Comparison of ENCODE assay signal across 1 cellular context in the genomic region with DNA sequence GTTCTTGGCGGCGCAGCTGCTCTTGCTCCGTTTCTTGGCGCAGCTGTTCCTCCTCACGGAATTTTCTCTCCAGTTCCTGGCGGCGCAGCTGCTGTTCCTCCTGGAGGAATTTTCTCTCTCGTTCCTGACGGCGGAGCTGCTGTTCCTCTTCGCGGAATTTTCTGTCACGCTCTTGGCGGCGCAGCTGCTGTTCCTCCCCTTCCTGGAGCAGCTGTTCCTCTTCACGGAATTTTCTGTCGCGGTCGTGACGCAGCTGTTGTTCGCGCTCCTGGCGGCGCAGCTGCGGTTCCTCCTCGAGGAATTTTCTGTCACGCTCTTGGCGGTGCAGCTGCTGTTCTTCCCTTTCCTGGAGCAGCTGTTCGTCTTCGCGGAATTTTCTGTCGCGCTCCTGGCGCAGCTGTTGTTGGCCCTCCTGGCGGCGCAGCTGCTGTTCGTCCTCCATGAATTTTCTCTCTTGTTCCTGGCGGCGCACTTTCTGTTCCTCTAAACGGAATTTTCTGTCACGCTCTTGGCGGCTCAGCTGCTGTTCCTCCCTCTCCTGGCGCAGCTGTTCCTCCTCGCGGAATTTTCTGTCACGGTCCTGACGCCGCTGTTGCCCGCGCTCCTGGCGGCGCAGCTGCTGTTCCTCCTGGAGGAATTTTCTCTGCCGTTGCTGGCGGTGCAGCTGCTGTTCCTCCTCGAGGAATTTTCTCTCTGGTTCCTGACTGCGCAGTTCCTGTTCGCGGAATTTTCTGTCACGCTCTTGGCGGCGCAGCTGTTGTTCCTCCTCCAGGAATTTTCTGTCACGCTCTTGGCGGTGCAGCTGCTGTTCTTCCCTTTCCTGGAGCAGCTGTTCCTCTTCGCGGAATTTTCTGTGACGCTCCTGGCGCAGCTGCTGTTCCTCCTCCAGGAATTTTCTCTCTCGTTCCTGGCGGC.
TF ChIP-seq lines count a peak whose summit lies in the region.

No MANE protein-coding gene starts in this region.

TF ChIP-seq in HEK293, 187 proteins besides CTCF, POLR2A, EP300 and RAD21 (continued from another document and continues in another):
- TF ChIP-seq, protein P1, sequence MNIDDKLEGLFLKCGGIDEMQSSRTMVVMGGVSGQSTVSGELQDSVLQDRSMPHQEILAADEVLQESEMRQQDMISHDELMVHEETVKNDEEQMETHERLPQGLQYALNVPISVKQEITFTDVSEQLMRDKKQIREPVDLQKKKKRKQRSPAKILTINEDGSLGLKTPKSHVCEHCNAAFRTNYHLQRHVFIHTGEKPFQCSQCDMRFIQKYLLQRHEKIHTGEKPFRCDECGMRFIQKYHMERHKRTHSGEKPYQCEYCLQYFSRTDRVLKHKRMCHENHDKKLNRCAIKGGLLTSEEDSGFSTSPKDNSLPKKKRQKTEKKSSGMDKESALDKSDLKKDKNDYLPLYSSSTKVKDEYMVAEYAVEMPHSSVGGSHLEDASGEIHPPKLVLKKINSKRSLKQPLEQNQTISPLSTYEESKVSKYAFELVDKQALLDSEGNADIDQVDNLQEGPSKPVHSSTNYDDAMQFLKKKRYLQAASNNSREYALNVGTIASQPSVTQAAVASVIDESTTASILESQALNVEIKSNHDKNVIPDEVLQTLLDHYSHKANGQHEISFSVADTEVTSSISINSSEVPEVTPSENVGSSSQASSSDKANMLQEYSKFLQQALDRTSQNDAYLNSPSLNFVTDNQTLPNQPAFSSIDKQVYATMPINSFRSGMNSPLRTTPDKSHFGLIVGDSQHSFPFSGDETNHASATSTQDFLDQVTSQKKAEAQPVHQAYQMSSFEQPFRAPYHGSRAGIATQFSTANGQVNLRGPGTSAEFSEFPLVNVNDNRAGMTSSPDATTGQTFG (tag by site-specific recombination; IDR thresholded peaks at IDR 0.05; ENCODE audit: borderline replicate concordance): no peak
- no peak for TF ChIP-seq KLF1 (tag by site-specific recombination; IDR thresholded peaks at IDR 0.05)
- no peak for TF ChIP-seq ZNF704 (tag by site-specific recombination; IDR thresholded peaks at IDR 0.05)
- TF ChIP-seq ZNF19 (tag by site-specific recombination; IDR thresholded peaks at IDR 0.05; ENCODE audit: low read depth): no peak
- peak; percentile 57 for TF ChIP-seq BCL6B (tag by site-specific recombination; IDR thresholded peaks at IDR 0.05)
- TF ChIP-seq ZNF214 (tag by site-specific recombination; IDR thresholded peaks at IDR 0.05; ENCODE audit: borderline replicate concordance): no peak
- TF ChIP-seq ZNF114 (tag by site-specific recombination; IDR thresholded peaks at IDR 0.05): no peak
- TF ChIP-seq GLI4 (tag by site-specific recombination; IDR thresholded peaks at IDR 0.05): no peak
- no peak for TF ChIP-seq MZF1 (tag by site-specific recombination; IDR thresholded peaks at IDR 0.05; ENCODE audit: borderline replicate concordance)
- TF ChIP-seq PBX3 (CRISPR knock-in tag; IDR thresholded peaks at IDR 0.05): no peak
- TF ChIP-seq HOXA7 (CRISPR knock-in tag; IDR thresholded peaks at IDR 0.05; ENCODE audit: borderline replicate concordance): no peak
- no peak for TF ChIP-seq ZNF677 (tag by site-specific recombination; IDR thresholded peaks at IDR 0.05)
- TF ChIP-seq ZNF521 (tag by site-specific recombination; IDR thresholded peaks at IDR 0.05): no peak
- no peak for TF ChIP-seq ZNF561 (tag by site-specific recombination; IDR thresholded peaks at IDR 0.05; ENCODE audit: borderline replicate concordance)
- TF ChIP-seq, protein P2, sequence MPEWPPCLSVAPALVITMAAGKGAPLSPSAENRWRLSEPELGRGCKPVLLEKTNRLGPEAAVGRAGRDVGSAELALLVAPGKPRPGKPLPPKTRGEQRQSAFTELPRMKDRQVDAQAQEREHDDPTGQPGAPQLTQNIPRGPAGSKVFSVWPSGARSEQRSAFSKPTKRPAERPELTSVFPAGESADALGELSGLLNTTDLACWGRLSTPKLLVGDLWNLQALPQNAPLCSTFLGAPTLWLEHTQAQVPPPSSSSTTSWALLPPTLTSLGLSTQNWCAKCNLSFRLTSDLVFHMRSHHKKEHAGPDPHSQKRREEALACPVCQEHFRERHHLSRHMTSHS (tag by site-specific recombination; IDR thresholded peaks at IDR 0.05): no peak
- peak; percentile 64 for TF ChIP-seq ZNF660 (tag by site-specific recombination; IDR thresholded peaks at IDR 0.05)
- TF ChIP-seq PRDM4 (tag by site-specific recombination; IDR thresholded peaks at IDR 0.05): no peak
- no peak for TF ChIP-seq ZNF585B (tag by site-specific recombination; IDR thresholded peaks at IDR 0.05)
- no peak for TF ChIP-seq ZFP37 (tag by site-specific recombination; IDR thresholded peaks at IDR 0.05)
- no peak for TF ChIP-seq ZNF140 (tag by site-specific recombination; IDR thresholded peaks at IDR 0.05)
- no peak for TF ChIP-seq ZNF157 (tag by site-specific recombination; IDR thresholded peaks at IDR 0.05)
- TF ChIP-seq RBAK (tag by site-specific recombination; IDR thresholded peaks at IDR 0.05): no peak
- TF ChIP-seq, protein P3, sequence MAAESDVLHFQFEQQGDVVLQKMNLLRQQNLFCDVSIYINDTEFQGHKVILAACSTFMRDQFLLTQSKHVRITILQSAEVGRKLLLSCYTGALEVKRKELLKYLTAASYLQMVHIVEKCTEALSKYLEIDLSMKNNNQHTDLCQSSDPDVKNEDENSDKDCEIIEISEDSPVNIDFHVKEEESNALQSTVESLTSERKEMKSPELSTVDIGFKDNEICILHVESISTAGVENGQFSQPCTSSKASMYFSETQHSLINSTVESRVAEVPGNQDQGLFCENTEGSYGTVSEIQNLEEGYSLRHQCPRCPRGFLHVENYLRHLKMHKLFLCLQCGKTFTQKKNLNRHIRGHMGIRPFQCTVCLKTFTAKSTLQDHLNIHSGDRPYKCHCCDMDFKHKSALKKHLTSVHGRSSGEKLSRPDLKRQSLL (tag by site-specific recombination; IDR thresholded peaks at IDR 0.05): no peak
- peak; percentile 91 for TF ChIP-seq ZNF341 (tag by site-specific recombination; IDR thresholded peaks at IDR 0.05; ENCODE audit: low read depth)
- TF ChIP-seq ZNF202 (tag by site-specific recombination; IDR thresholded peaks at IDR 0.05; ENCODE audit: borderline replicate concordance): no peak
- TF ChIP-seq ZNF391 (tag by site-specific recombination; IDR thresholded peaks at IDR 0.05; ENCODE audit: borderline replicate concordance, low read depth): no peak
- no peak for TF ChIP-seq GLI2 (tag by site-specific recombination; IDR thresholded peaks at IDR 0.05; ENCODE audit: borderline replicate concordance, low read depth)
- no peak for TF ChIP-seq ZNF221 (tag by site-specific recombination; IDR thresholded peaks at IDR 0.05; ENCODE audit: borderline replicate concordance)
- TF ChIP-seq SETDB1 (IDR thresholded peaks at IDR 0.05; ENCODE audit: insufficient read length, low read length): peak; percentile 88
- no peak for TF ChIP-seq ZNF623 (tag by site-specific recombination; IDR thresholded peaks at IDR 0.05)
- no peak for TF ChIP-seq ZNF530 (tag by site-specific recombination; IDR thresholded peaks at IDR 0.05; ENCODE audit: low read depth)
- no peak for TF ChIP-seq ZNF311 (tag by site-specific recombination; IDR thresholded peaks at IDR 0.05; ENCODE audit: borderline replicate concordance)
- no peak for TF ChIP-seq ZNF777 (tag by site-specific recombination; IDR thresholded peaks at IDR 0.05; ENCODE audit: borderline replicate concordance)
- TF ChIP-seq ZBTB20 (tag by site-specific recombination; IDR thresholded peaks at IDR 0.05): no peak
- no peak for TF ChIP-seq ZNF48 (tag by site-specific recombination; IDR thresholded peaks at IDR 0.05)
- TF ChIP-seq ZNF747 (tag by site-specific recombination; IDR thresholded peaks at IDR 0.05): no peak
- no peak for TF ChIP-seq ZNF23 (tag by site-specific recombination; IDR thresholded peaks at IDR 0.05; ENCODE audit: borderline replicate concordance)
- no peak for TF ChIP-seq ZNF544 (tag by site-specific recombination; IDR thresholded peaks at IDR 0.05)
- no peak for TF ChIP-seq ZNF510 (tag by site-specific recombination; IDR thresholded peaks at IDR 0.05; ENCODE audit: insufficient replicate concordance)
- no peak for TF ChIP-seq ZNF324 (tag by site-specific recombination; IDR thresholded peaks at IDR 0.05)
- no peak for TF ChIP-seq ZNF626 (tag by site-specific recombination; IDR thresholded peaks at IDR 0.05)
- TF ChIP-seq MYNN (tag by site-specific recombination; IDR thresholded peaks at IDR 0.05; ENCODE audit: borderline replicate concordance): no peak
- TF ChIP-seq ZNF362 (tag by site-specific recombination; IDR thresholded peaks at IDR 0.05): no peak
- no peak for TF ChIP-seq ZNF366 (tag by site-specific recombination; conservative IDR thresholded peaks at IDR 0.05)
- TF ChIP-seq PRDM6 (tag by site-specific recombination; IDR thresholded peaks at IDR 0.05): no peak
- TF ChIP-seq KLF9 (tag by site-specific recombination; IDR thresholded peaks at IDR 0.05; ENCODE audit: low read depth): no peak
- TF ChIP-seq, protein P4, sequence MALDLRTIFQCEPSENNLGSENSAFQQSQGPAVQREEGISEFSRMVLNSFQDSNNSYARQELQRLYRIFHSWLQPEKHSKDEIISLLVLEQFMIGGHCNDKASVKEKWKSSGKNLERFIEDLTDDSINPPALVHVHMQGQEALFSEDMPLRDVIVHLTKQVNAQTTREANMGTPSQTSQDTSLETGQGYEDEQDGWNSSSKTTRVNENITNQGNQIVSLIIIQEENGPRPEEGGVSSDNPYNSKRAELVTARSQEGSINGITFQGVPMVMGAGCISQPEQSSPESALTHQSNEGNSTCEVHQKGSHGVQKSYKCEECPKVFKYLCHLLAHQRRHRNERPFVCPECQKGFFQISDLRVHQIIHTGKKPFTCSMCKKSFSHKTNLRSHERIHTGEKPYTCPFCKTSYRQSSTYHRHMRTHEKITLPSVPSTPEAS (tag by site-specific recombination; IDR thresholded peaks at IDR 0.05): no peak
- TF ChIP-seq ZNF174 (tag by site-specific recombination; IDR thresholded peaks at IDR 0.05): no peak
